Comparison of ENCODE assay signal across 27 cellular contexts in the genomic region with DNA sequence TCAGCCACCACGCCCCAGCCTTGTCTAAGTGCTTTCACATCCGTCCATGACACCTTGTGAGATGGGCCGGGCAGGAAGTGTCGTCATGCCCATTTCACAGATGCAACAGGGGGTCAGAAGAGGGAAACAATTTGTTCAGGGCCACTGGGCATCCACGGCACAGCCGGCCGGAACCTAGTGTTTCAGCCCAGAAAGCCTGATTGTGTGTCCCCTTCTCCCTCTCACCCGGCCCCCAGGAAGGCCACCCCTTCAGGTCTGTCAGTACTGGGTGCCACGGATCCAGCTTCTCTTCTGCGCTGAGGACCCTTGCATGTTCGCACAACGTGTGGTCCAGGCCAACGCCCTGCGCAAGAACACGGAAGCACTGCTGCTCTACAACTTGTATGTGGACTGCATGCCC.
"Had no signal": no experiment of that assay in that cellular context is flagged by ENCODE, and none has a peak within 500 bp of the region (broad histone marks: within the 10 kb centered on the region; RNA-seq: fewer than 3 reads in every experiment).

No MANE protein-coding gene starts in this region.

- H3K4me1 ChIP-seq: colonic mucosa, gastrocnemius medialis, pancreas, right atrium auricular region, sigmoid colon, transverse colon, upper lobe of right lung, vagina had no signal

- H3K27me3 ChIP-seq: colonic mucosa, gastrocnemius medialis, pancreas, right atrium auricular region, sigmoid colon, transverse colon, upper lobe of right lung, vagina had no signal

- H3K4me3 ChIP-seq: colonic mucosa, gastrocnemius medialis, lung, pancreas, right atrium auricular region, sigmoid colon, thoracic aorta, transverse colon, upper lobe of right lung, vagina had no signal

- H3K9me3 ChIP-seq: colonic mucosa, gastrocnemius medialis, pancreas, right atrium auricular region, sigmoid colon, thoracic aorta, transverse colon, upper lobe of right lung, vagina had no signal

- DNase-seq: colonic mucosa; effector CD8-positive, alpha-beta T cell; endodermal cell; foreskin fibroblast; gastrocnemius medialis; head of caudate nucleus; mesendoderm; midbrain; naive thymus-derived CD8-positive, alpha-beta T cell; nephron progenitor cell; occipital lobe; sigmoid colon; stimulated activated CD4-positive, alpha-beta T cell treated with anti-CD3 and anti-CD28 coated beads, Interleukin-2, amount 100 ng/mL, for 24 hours; stimulated activated CD4-positive, alpha-beta T cell treated with anti-CD3 and anti-CD28 coated beads, Interleukin-4, amount 100 ng/mL, for 24 hours; stimulated activated naive CD8-positive, alpha-beta T cell treated with anti-CD3 and anti-CD28 coated beads, Interleukin-15, Interleukin-2, amounts not matched to agents 100 U/mL and 50 U/mL, for 24 hours; substantia nigra; transverse colon; upper lobe of right lung had no signal

- H3K27ac ChIP-seq: colonic mucosa, epithelial cell of prostate, gastrocnemius medialis, pancreas, right atrium auricular region, sigmoid colon, thoracic aorta, transverse colon, upper lobe of right lung, vagina had no signal

- H3K36me3 ChIP-seq: colonic mucosa, pancreas, right atrium auricular region, thoracic aorta, transverse colon, vagina had no signal

- ATAC-seq: gastrocnemius medialis; left lobe of liver; naive thymus-derived CD8-positive, alpha-beta T cell; pancreas; stimulated activated memory B cell treated with anti-CD40 and anti-IgM and Interleukin-4, amounts not matched to agents 10 μg/mL and 1 μg/mL and 100 μg/mL, for 72 hours; stimulated activated naive CD8-positive, alpha-beta T cell treated with anti-CD3 and anti-CD28 coated beads, Interleukin-15, Interleukin-2, amounts not matched to agents 100 U/mL and 50 U/mL, for 24 hours had no signal

- FAIRE-seq: keratinocyte, pancreas had no signal
